In the genomic region with DNA sequence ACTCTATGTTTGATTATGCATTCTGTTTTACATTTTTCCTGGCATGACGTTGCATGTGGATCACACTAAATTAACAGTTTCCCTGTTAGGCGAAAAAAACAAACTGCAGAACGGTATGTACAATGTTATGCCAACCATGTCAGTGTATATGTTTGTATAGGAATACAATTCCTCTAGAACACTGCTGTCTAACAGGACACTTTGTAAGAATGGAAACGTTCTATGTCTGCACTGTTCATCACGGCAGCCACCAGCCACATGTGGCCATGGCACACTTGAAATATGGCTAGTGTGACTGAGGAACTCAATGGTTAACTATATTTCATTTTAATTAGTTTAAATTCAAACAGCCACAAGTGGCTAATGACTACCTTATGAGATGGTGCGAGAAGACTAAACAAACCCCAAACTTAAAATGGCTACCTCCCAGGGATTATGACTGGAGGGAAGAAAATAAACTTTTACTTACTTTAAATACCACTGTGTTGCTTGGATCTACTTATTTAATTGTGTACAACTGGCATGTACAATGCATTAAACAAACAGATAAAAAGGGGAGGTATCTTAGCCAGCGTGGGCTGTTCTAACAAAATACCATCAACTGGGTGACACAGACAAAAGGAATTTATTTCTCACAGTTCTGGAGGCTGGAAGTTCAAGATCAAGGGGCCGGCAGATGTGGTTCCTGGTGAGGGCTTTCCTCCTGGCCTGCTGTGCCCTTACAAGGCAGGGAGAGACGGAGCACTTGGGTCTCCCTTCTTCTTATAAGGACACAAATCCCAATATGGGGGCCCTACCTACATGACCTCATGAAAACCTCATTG, we compare ENCODE assay signal across 12 cellular contexts.
DNase-seq lines count a peak whose midpoint lies in the region; ATAC-seq and TF ChIP-seq lines count a peak whose summit lies in the region.
"Had no signal": no experiment of that assay in that cellular context is flagged by ENCODE, and none has a peak within 500 bp of the region (broad histone marks: within the 10 kb centered on the region; RNA-seq: fewer than 3 reads in every experiment).

No MANE protein-coding gene starts in this region.

- H3K9me3 Mint-ChIP-seq in MCF 10A (ENCODE audit: unreplicated experiment) = no peaks in the 10 kb centered on the region
- H3K9me3 Mint-ChIP-seq in naive B cell = no peaks in the 10 kb centered on the region

- BruUV-seq in MCF 10A (replicated peaks; lab: Mats Ljungman, UMichigan) = no TSS peak

- intact Hi-C loops in MCF 10A (cut with micrococcal nuclease) = no loop called here

- no peak overlapping the region for H3K27ac Mint-ChIP-seq in MCF 10A (ENCODE audit: low read depth, unreplicated experiment)
- peak overlapping the region in 4 of 6 donors; percentile 4 to 78 (median 42) for H3K27ac Mint-ChIP-seq in naive B cell

- no peak for TF ChIP-seq CTCF in MCF 10A (IDR thresholded peaks at IDR 0.05; ENCODE audit: unreplicated experiment)

- ATAC-seq in naive B cell (ENCODE audit: low read depth in 2 of 2) = no peak
- ATAC-seq in HG02981 (IDR thresholded peaks at IDR 0.05; ENCODE audit: unreplicated experiment) = no peak
- no peak for ATAC-seq in HG02938 (IDR thresholded peaks at IDR 0.05; ENCODE audit: unreplicated experiment)

- POLR2A ChIA-PET in MCF 10A (lab: Yijun Ruan, JAX) = interaction anchor here (0.7 to 1.7 kb wide), 4 partner anchors 11 to 280 kb away, joined by 3 to 7 read pairs (median 3); no protein-coding TSS in a partner anchor

- H3K27me3 Mint-ChIP-seq in MCF 10A (ENCODE audit: insufficient read depth, unreplicated experiment) (no peaks in the 10 kb centered on the region), naive B cell (no peaks in the 10 kb centered on the region)

- H3K4me1 Mint-ChIP-seq in MCF 10A (ENCODE audit: insufficient read depth, unreplicated experiment) = peaks cover 44% of the 10 kb centered on the region
- H3K4me1 Mint-ChIP-seq in naive B cell = peaks cover 74 to 88% (median 84%) of the 10 kb centered on the region in 3 donors

- peaks cover 12% of the 10 kb centered on the region for H3K36me3 Mint-ChIP-seq in MCF 10A (ENCODE audit: insufficient read depth, unreplicated experiment)
- peaks cover 4 to 9% of the 10 kb centered on the region in 2 donors for H3K36me3 Mint-ChIP-seq in naive B cell

- DNase-seq in COLO829 (ENCODE audit: low spot score) (peak; percentile 69), LHCN-M2 (ENCODE audit: low read depth) (peak; percentile 70), MCF 10A (ENCODE audit: unreplicated experiment) (peak; percentile 54), naive B cell (no peak), HuH-7 (ENCODE audit: low spot score) (no peak), SKM-1 (lab: John Stamatoyannopoulos, UW; ENCODE audit: unreplicated experiment) (no peak)
- DNase-seq: activated CD4-positive, alpha-beta T cell treated with anti-CD3 and anti-CD28 coated beads for 1 hour; islet precursor cell; SHP77; stimulated activated CD4-positive, alpha-beta T cell treated with anti-CD3 and anti-CD28 coated beads, Interleukin-4, amount 100 ng/mL, for 1 hour had no signal

- CTCF ChIA-PET in MCF 10A (lab: Yijun Ruan, JAX) = interaction anchor here (0.6 to 3.4 kb wide), 4 partner anchors 11 to 44 kb away, joined by 3 to 29 read pairs (median 10); no protein-coding TSS in a partner anchor

- H3K4me3 Mint-ChIP-seq in MCF 10A (ENCODE audit: unreplicated experiment) = no peak overlapping the region
- H3K4me3 Mint-ChIP-seq in naive B cell = no peak overlapping the region

Comparison
In these comparisons a context has a peak if more than half of its experiments do, and no peak if none do; other contexts are left out.
1. DNase-seq: peak in COLO829 (single experiment), LHCN-M2 (single experiment) and MCF 10A (single experiment); none in naive B cell (single experiment), HuH-7 (single experiment) and SKM-1 (single experiment).